ENCODE assay signal across 38 cellular contexts in the genomic region with DNA sequence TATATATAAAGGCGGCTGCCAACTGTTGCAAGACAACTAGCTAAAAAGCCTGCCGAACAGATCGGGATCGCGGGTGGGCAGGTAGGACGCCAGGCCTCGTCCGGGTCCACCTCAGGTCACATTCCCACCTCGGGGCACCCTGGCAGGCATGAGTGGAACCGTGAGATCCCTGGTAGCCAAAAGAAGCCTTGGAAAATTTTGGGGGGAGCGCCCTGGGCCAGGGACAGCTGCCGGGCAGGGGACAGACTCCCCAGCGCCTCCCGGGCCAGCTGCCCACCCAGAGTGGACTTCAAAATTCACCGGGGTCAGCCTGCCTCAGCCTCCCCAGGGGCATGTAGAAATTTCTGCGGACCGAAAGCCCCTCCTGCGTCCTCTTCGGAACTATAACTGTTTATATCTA.
"Had no signal": no experiment of that assay in that cellular context is flagged by ENCODE, and none has a peak within 500 bp of the region (broad histone marks: within the 10 kb centered on the region; RNA-seq: fewer than 3 reads in every experiment).

No MANE protein-coding gene starts in this region.

- H3K27ac ChIP-seq: adrenal gland, ascending aorta, body of pancreas, brain microvascular endothelial cell, breast epithelium, cardiac muscle cell had no signal

- H3K4me1 ChIP-seq: adrenal gland, ascending aorta, body of pancreas, breast epithelium had no signal

- H3K4me3 ChIP-seq: adrenal gland, ascending aorta, body of pancreas, breast epithelium, cardiac muscle cell had no signal

- H3K4me3 Mint-ChIP-seq: activated naive CD4-positive, alpha-beta T cell treated with anti-CD3 and anti-CD28 coated beads for 36 hours; activated naive CD4-positive, alpha-beta T cell treated with anti-CD3 and anti-CD28 coated beads, Interleukin-2, amount 10 ng/mL, durations not matched to agents 7 days and 5 days; activated naive CD4-positive, alpha-beta T cell treated with anti-CD3 and anti-CD28 coated beads, Interleukin-2, amount 50 U/mL, for 24 hours; activated naive CD8-positive, alpha-beta T cell; activated naive CD8-positive, alpha-beta T cell treated with anti-CD3 and anti-CD28 coated beads for 36 hours; activated naive CD8-positive, alpha-beta T cell treated with anti-CD3 and anti-CD28 coated beads, Interleukin-2, amount 10 ng/mL, durations not matched to agents 7 days and 5 days; activated naive CD8-positive, alpha-beta T cell treated with anti-CD3 and anti-CD28 coated beads, Interleukin-2, amount 50 U/mL, for 24 hours; activated T-cell treated with anti-CD3 and anti-CD28 coated beads, Interleukin-2, amount 50 U/mL, for 24 hours; activated T-cell treated with anti-CD3 and anti-CD28 coated beads, Interleukin-2, amount 50 U/mL, for 4 hours; activated T-cell treated with anti-CD3 and anti-CD28 coated beads, Interleukin-2, amount 50 U/mL, for 72 hours; activated T-helper 1 cell treated with anti-CD3 and anti-CD28 coated beads, Interleukin-12 subunit alpha, Interleukin-12 subunit beta, Interleukin-2, Interleukin-4 antibody, amounts not matched to agents 30 ng/mL and 10 ng/mL and 1 ng/mL, durations not matched to agents 14 hours and 24 hours and 36 hours; activated T-helper 17 cell treated with anti-CD3 and anti-CD28 coated beads, Interleukin-2, amount 50 U/mL, for 72 hours; brain; central memory CD8-positive, alpha-beta T cell had no signal

- H3K36me3 Mint-ChIP-seq: activated naive CD4-positive, alpha-beta T cell treated with anti-CD3 and anti-CD28 coated beads, Interleukin-2, amount 10 ng/mL, durations not matched to agents 7 days and 5 days; activated naive CD4-positive, alpha-beta T cell treated with anti-CD3 and anti-CD28 coated beads, Interleukin-2, amount 50 U/mL, for 24 hours; activated naive CD8-positive, alpha-beta T cell; activated naive CD8-positive, alpha-beta T cell treated with anti-CD3 and anti-CD28 coated beads, Interleukin-2, amount 10 ng/mL, durations not matched to agents 7 days and 5 days; brain had no signal

- H3K36me3 ChIP-seq: adrenal gland, ascending aorta, brain microvascular endothelial cell, breast epithelium, cardiac muscle cell had no signal

- H3K27ac Mint-ChIP-seq: activated naive CD4-positive, alpha-beta T cell treated with anti-CD3 and anti-CD28 coated beads for 36 hours; activated naive CD4-positive, alpha-beta T cell treated with anti-CD3 and anti-CD28 coated beads, Interleukin-2, amount 10 ng/mL, durations not matched to agents 7 days and 5 days; activated naive CD4-positive, alpha-beta T cell treated with anti-CD3 and anti-CD28 coated beads, Interleukin-2, amount 50 U/mL, for 24 hours; activated naive CD4-positive, alpha-beta T cell treated with anti-CD3 and anti-CD28 coated beads, Interleukin-2, amount 50 U/mL, for 72 hours; activated naive CD8-positive, alpha-beta T cell; activated naive CD8-positive, alpha-beta T cell treated with anti-CD3 and anti-CD28 coated beads for 36 hours; activated naive CD8-positive, alpha-beta T cell treated with anti-CD3 and anti-CD28 coated beads, Interleukin-2, amount 10 ng/mL, durations not matched to agents 7 days and 5 days; activated naive CD8-positive, alpha-beta T cell treated with anti-CD3 and anti-CD28 coated beads, Interleukin-2, amount 50 U/mL, for 24 hours; activated T-cell treated with anti-CD3 and anti-CD28 coated beads, Interleukin-2, amount 50 U/mL, for 24 hours; activated T-cell treated with anti-CD3 and anti-CD28 coated beads, Interleukin-2, amount 50 U/mL, for 72 hours; activated T-helper 1 cell treated with anti-CD3 and anti-CD28 coated beads, Interleukin-12 subunit alpha, Interleukin-12 subunit beta, Interleukin-2, Interleukin-4 antibody, amounts not matched to agents 30 ng/mL and 10 ng/mL and 1 ng/mL, durations not matched to agents 14 hours and 24 hours and 36 hours; activated T-helper 17 cell treated with anti-CD3 and anti-CD28 coated beads, Interleukin-2, amount 50 U/mL, for 72 hours; activated T-helper 2 cell treated with anti-CD3 and anti-CD28 coated beads, Interferon-gamma antibody, Interleukin-2, Interleukin-4, amounts not matched to agents 10 μg/mL and 5 μg/mL and 100 μg/mL, durations not matched to agents 14 hours and 24 hours and 36 hours; brain had no signal

- DNase-seq: activated effector memory CD4-positive, alpha-beta T cell treated with anti-CD3 and anti-CD28 coated beads, Interleukin-2, amount 50 U/mL, for 16 hours; activated effector memory CD4-positive, alpha-beta T cell treated with Interleukin-2 at 50 U/mL for 16 hours; activated gamma-delta T cell; activated gamma-delta T cell treated with Interleukin-2 at 50 U/mL for 16 hours; activated naive CD4-positive, alpha-beta T cell; activated naive CD4-positive, alpha-beta T cell treated with anti-CD3 and anti-CD28 coated beads for 36 hours; activated naive CD4-positive, alpha-beta T cell treated with anti-CD3 and anti-CD28 coated beads, Interleukin-2, amount 10 ng/mL, durations not matched to agents 7 days and 5 days; activated naive CD4-positive, alpha-beta T cell treated with anti-CD3 and anti-CD28 coated beads, Interleukin-2, amount 50 U/mL, for 16 hours; activated naive CD4-positive, alpha-beta T cell treated with Interleukin-2 at 50 U/mL for 16 hours; activated naive CD8-positive, alpha-beta T cell treated with anti-CD3 and anti-CD28 coated beads for 36 hours; activated naive CD8-positive, alpha-beta T cell treated with anti-CD3 and anti-CD28 coated beads, Interleukin-2, amount 10 ng/mL, durations not matched to agents 7 days and 5 days; activated naive CD8-positive, alpha-beta T cell treated with anti-CD3 and anti-CD28 coated beads, Interleukin-2, amount 50 U/mL, for 24 hours; activated T-cell treated with anti-CD3 and anti-CD28 coated beads, Interleukin-2, amount 50 U/mL, for 1 hour; activated T-cell treated with anti-CD3 and anti-CD28 coated beads, Interleukin-2, amount 50 U/mL, for 24 hours; activated T-cell treated with anti-CD3 and anti-CD28 coated beads, Interleukin-2, amount 50 U/mL, for 4 hours; activated T-cell treated with anti-CD3 and anti-CD28 coated beads, Interleukin-2, amount 50 U/mL, for 48 hours; activated T-cell treated with anti-CD3 and anti-CD28 coated beads, Interleukin-2, amount 50 U/mL, for 72 hours; adrenal gland; amniotic stem cell; amygdala; anterior cingulate cortex; aorta; body of pancreas; brain microvascular endothelial cell; caudate nucleus; central memory CD4-positive, alpha-beta T cell; cerebellar nuclear complex had no signal

- H3K4me1 Mint-ChIP-seq: activated naive CD4-positive, alpha-beta T cell treated with anti-CD3 and anti-CD28 coated beads, Interleukin-2, amount 10 ng/mL, durations not matched to agents 7 days and 5 days; activated naive CD4-positive, alpha-beta T cell treated with anti-CD3 and anti-CD28 coated beads, Interleukin-2, amount 50 U/mL, for 24 hours; activated naive CD8-positive, alpha-beta T cell treated with anti-CD3 and anti-CD28 coated beads for 36 hours; activated naive CD8-positive, alpha-beta T cell treated with anti-CD3 and anti-CD28 coated beads, Interleukin-2, amount 10 ng/mL, durations not matched to agents 7 days and 5 days; activated naive CD8-positive, alpha-beta T cell treated with anti-CD3 and anti-CD28 coated beads, Interleukin-2, amount 50 U/mL, for 24 hours; activated T-helper 17 cell treated with anti-CD3 and anti-CD28 coated beads, Interleukin-2, amount 50 U/mL, for 72 hours; brain; central memory CD8-positive, alpha-beta T cell had no signal

- H3K9me3 ChIP-seq: adrenal gland, ascending aorta had no signal

- H3K27me3 Mint-ChIP-seq: activated naive CD4-positive, alpha-beta T cell treated with anti-CD3 and anti-CD28 coated beads, Interleukin-2, amount 10 ng/mL, durations not matched to agents 7 days and 5 days; activated naive CD4-positive, alpha-beta T cell treated with anti-CD3 and anti-CD28 coated beads, Interleukin-2, amount 50 U/mL, for 24 hours; activated naive CD8-positive, alpha-beta T cell; activated naive CD8-positive, alpha-beta T cell treated with anti-CD3 and anti-CD28 coated beads for 36 hours; activated naive CD8-positive, alpha-beta T cell treated with anti-CD3 and anti-CD28 coated beads, Interleukin-2, amount 10 ng/mL, durations not matched to agents 7 days and 5 days; activated naive CD8-positive, alpha-beta T cell treated with anti-CD3 and anti-CD28 coated beads, Interleukin-2, amount 50 U/mL, for 24 hours; activated T-cell treated with anti-CD3 and anti-CD28 coated beads, Interleukin-2, amount 50 U/mL, for 24 hours; activated T-helper 17 cell treated with anti-CD3 and anti-CD28 coated beads, Interleukin-2, amount 50 U/mL, for 72 hours; brain; central memory CD8-positive, alpha-beta T cell had no signal

- ATAC-seq: activated naive CD4-positive, alpha-beta T cell treated with anti-CD3 and anti-CD28 coated beads, Interleukin-2, amount 50 U/mL, for 72 hours; activated naive CD8-positive, alpha-beta T cell treated with anti-CD3 and anti-CD28 coated beads, Interleukin-2, amount 50 U/mL, for 24 hours; activated T-cell treated with anti-CD3 and anti-CD28 coated beads, Interleukin-2, amount 50 U/mL, for 4 hours; activated T-cell treated with anti-CD3 and anti-CD28 coated beads, Interleukin-2, amount 50 U/mL, for 72 hours; activated T-helper 17 cell treated with anti-CD3 and anti-CD28 coated beads, Interleukin-2, amount 50 U/mL, for 72 hours; body of pancreas had no signal

- H3K27me3 ChIP-seq: adrenal gland, ascending aorta, body of pancreas, brain microvascular endothelial cell, breast epithelium, cardiac muscle cell had no signal
